Comparison of ENCODE assay signal across 12 cellular contexts in the genomic region with DNA sequence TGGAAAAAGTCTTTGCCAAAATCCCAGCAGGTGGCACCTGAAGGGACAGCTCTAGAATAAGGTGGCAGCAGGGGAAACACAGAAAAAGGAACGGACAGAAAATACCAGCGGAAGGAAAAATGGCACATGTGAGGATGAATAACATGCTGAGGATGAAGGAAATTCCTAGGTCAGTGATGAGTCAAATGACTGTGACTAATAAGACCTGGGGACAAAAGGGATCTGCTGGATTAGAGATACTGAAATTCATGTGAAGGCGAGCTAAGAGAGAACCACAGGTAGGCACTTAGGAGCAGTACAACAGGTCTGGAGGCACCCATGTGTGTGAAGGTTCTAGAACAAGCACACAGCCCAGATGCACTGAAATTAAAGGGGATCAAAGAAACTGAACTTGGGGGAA.
DNase-seq lines count a peak whose midpoint lies in the region; ATAC-seq, FAIRE-seq and TF ChIP-seq lines count a peak whose summit lies in the region.
"Had no signal": no experiment of that assay in that cellular context is flagged by ENCODE, and none has a peak within 500 bp of the region (broad histone marks: within the 10 kb centered on the region; RNA-seq: fewer than 3 reads in every experiment).

No MANE protein-coding gene starts in this region.

- peak; percentile 90 for FAIRE-seq in RCC 7860 (lab: Jason Lieb, UNC)

- H3K4me3 ChIP-seq in Caco-2 (ENCODE audit: low read depth, low read length) = no peak overlapping the region
- H3K4me3 ChIP-seq in retinal pigment epithelial cell (ENCODE audit: low read length) = no peak overlapping the region
- H3K4me3 ChIP-seq: upper lobe of left lung had no signal

- H3K27me3 ChIP-seq in Caco-2 (replicated peaks; ENCODE audit: control insufficient read depth, insufficient read depth, low read length) = no peaks in the 10 kb centered on the region
- H3K27me3 ChIP-seq: heart left ventricle, upper lobe of left lung had no signal

- intact Hi-C loops in Caco-2 (cut with micrococcal nuclease; ENCODE audit: unreplicated experiment) = no loop called here

- H3K27ac ChIP-seq in epithelial cell of prostate = peak overlapping the region; percentile 77
- H3K27ac ChIP-seq: KMS-11 had no signal

- no peak for TF ChIP-seq CTCF in Caco-2 (IDR thresholded peaks at IDR 0.05; ENCODE audit: insufficient read depth in 1 of 2, low read depth in 1 of 2, low read length in 1 of 2, severe bottlenecking in 1 of 2, unreplicated experiment in 1 of 2)
- no peak for TF ChIP-seq CTCF in retinal pigment epithelial cell (conservative IDR thresholded peaks at IDR 0.05; ENCODE audit: low read depth, low read length)

- H3K36me3 Mint-ChIP-seq in Caco-2 (ENCODE audit: insufficient read depth, unreplicated experiment) = peaks cover 35% of the 10 kb centered on the region

- peaks cover 47% of the 10 kb centered on the region for H3K4me1 ChIP-seq in Caco-2

- CTCF ChIA-PET in Caco-2 (lab: Charles Lee) = no interaction called here

- no peaks in the 10 kb centered on the region for H3K27me3 Mint-ChIP-seq in Caco-2 (ENCODE audit: insufficient read depth, unreplicated experiment)

- H3K36me3 ChIP-seq in Caco-2 (ENCODE audit: control insufficient read depth, insufficient read depth, low read length) = peaks cover 2% of the 10 kb centered on the region; the same call in 1 of the 2 replicates
- H3K36me3 ChIP-seq: heart left ventricle, upper lobe of left lung had no signal

- no TSS peak for BruUV-seq in Caco-2 (replicated peaks; lab: Mats Ljungman, UMichigan)

- H3K4me3 Mint-ChIP-seq in Caco-2 (ENCODE audit: unreplicated experiment) = no peak overlapping the region

- H3K9me3 ChIP-seq in Caco-2 = no peaks in the 10 kb centered on the region
- H3K9me3 ChIP-seq: heart left ventricle, upper lobe of left lung had no signal

- POLR2A ChIA-PET in Caco-2 (lab: Charles Lee) = no interaction called here

- peaks cover 26% of the 10 kb centered on the region for H3K4me1 Mint-ChIP-seq in Caco-2 (ENCODE audit: low read depth, unreplicated experiment)

- peak overlapping the region; percentile 33 for H3K27ac Mint-ChIP-seq in Caco-2 (ENCODE audit: unreplicated experiment)

- ATAC-seq in GM21367 (IDR thresholded peaks at IDR 0.05; ENCODE audit: unreplicated experiment) (no peak), HG02763 (IDR thresholded peaks at IDR 0.05; ENCODE audit: unreplicated experiment) (no peak)

- DNase-seq in Caco-2 = no peak
- peak; percentile 84 for DNase-seq in RCC 7860 (ENCODE audit: low spot score)
- peak; percentile 69 for DNase-seq in epithelial cell of prostate (ENCODE audit: low read depth, low spot score)
- DNase-seq in retinal pigment epithelial cell (ENCODE audit: low read depth) = peak; percentile 28
- no peak for DNase-seq in HT-29 (ENCODE audit: low spot score)
- DNase-seq in stimulated activated naive CD4-positive, alpha-beta T cell (lab: John Stamatoyannopoulos, UW) = no peak
- DNase-seq: activated CD8-positive, alpha-beta memory T cell treated with anti-CD3 and anti-CD28 coated beads, Interleukin-2, amount 50 U/mL, for 48 hours; heart left ventricle; upper lobe of left lung had no signal

- no peaks in the 10 kb centered on the region for H3K9me3 Mint-ChIP-seq in Caco-2 (ENCODE audit: unreplicated experiment)

Comparison
In these comparisons a context has a peak if more than half of its experiments do, and no peak if none do; other contexts are left out.
1. DNase-seq: peak in RCC 7860 (single experiment), epithelial cell of prostate (single experiment) and retinal pigment epithelial cell (single experiment); none in Caco-2 (0 of 2), HT-29 (single experiment) and stimulated activated naive CD4-positive, alpha-beta T cell (0 of 6).